In genomic region chr4:185457136-185457535, GRCh38 we compare ENCODE assay signal across 22 cellular contexts. TPM values are rescaled to one million over a fixed set of nuclear protein-coding genes. Genes with fewer than 3 reads are reported as not detected.
DNase-seq lines count a peak whose midpoint lies in the region; ATAC-seq and TF ChIP-seq lines count a peak whose summit lies in the region.
"Had no signal": no experiment of that assay in that cellular context is flagged by ENCODE, and none has a peak within 500 bp of the region (broad histone marks: within the 10 kb centered on the region; RNA-seq: fewer than 3 reads in every experiment).

No MANE protein-coding gene starts in this region.

- no peak for TF ChIP-seq CTCF in WTC11 (IDR thresholded peaks at IDR 0.05)
- no peak for TF ChIP-seq CTCF in neural progenitor cell (IDR thresholded peaks at IDR 0.05)
- TF ChIP-seq CTCF in CD14-positive monocyte (IDR thresholded peaks at IDR 0.05), result no peak

- H2AFZ ChIP-seq in neural progenitor cell (replicated peaks), result peak overlapping the region; percentile 52

- H3K79me2 ChIP-seq in neural progenitor cell (ENCODE audit: low read depth), result no peaks in the 10 kb centered on the region

- no peak overlapping the region for H3K9ac ChIP-seq in neural progenitor cell
- H3K9ac ChIP-seq: BLaER1 treated with 17β-estradiol and CSF1 and Interleukin-3, amounts not matched to agents 10 nM and 100 nM had no signal

- H3K27me3 Mint-ChIP-seq in WTC11 (ENCODE audit: low read depth) (no peaks in the 10 kb centered on the region), neural progenitor cell (ENCODE audit: insufficient read depth, low read depth) (peaks cover 3% of the 10 kb centered on the region), CD14-positive monocyte (ENCODE audit: low read depth in 3 of 3) (peaks cover 11 to 38% (median 19%) of the 10 kb centered on the region in 3 donors)
- peaks cover 15 to 46% of the 10 kb centered on the region in 2 donors for H3K27me3 Mint-ChIP-seq in stimulated activated naive B cell treated with anti-CD40 and anti-IgM and Interleukin-4, amounts not matched to agents 10 μg/mL and 1 μg/mL and 100 μg/mL, for 72 hours
- H3K27me3 Mint-ChIP-seq: brain had no signal

- peak overlapping the region; percentile 16 for H3K4me2 ChIP-seq in neural progenitor cell
- H3K4me2 ChIP-seq: BLaER1 treated with 17β-estradiol and CSF1 and Interleukin-3, amounts not matched to agents 10 nM and 100 nM had no signal

- H3K4me3 ChIP-seq in neural progenitor cell, result no peak overlapping the region
- H3K4me3 ChIP-seq: BLaER1 treated with 17β-estradiol and CSF1 and Interleukin-3, amounts not matched to agents 10 nM and 100 nM; left lung; mucosa of descending colon; thoracic aorta had no signal

- H3F3A ChIP-seq in neural progenitor cell (ENCODE audit: low read depth), result no peaks in the 10 kb centered on the region

- peak; percentile 96 for ATAC-seq in WTC11
- ATAC-seq in HG03442 (IDR thresholded peaks at IDR 0.05; ENCODE audit: unreplicated experiment), result no peak
- no peak for ATAC-seq in stimulated activated naive B cell treated with anti-CD40 and anti-IgM and Interleukin-4, amounts not matched to agents 10 μg/mL and 1 μg/mL and 100 μg/mL, for 72 hours (replicated peaks)
- ATAC-seq: activated CD4-positive, CD25-positive, alpha-beta regulatory T cell treated with anti-CD3 and anti-CD28 coated beads, Interleukin-2, amount 50 U/mL, for 24 hours; left lung; mucosa of descending colon had no signal

- H3K4me3 Mint-ChIP-seq in WTC11 (no peak overlapping the region), neural progenitor cell (no peak overlapping the region), CD14-positive monocyte (no peak overlapping the region)
- H3K4me3 Mint-ChIP-seq in stimulated activated naive B cell treated with anti-CD40 and anti-IgM and Interleukin-4, amounts not matched to agents 10 μg/mL and 1 μg/mL and 100 μg/mL, for 72 hours, result no peak overlapping the region
- H3K4me3 Mint-ChIP-seq: activated naive CD8-positive, alpha-beta T cell treated with anti-CD3 and anti-CD28 coated beads, Interleukin-2, amount 10 ng/mL, durations not matched to agents 7 days and 5 days; brain; T-helper 1 cell treated with Interleukin-12 subunit alpha and Interleukin-12 subunit beta and Interleukin-4 antibody, amounts not matched to agents 30 μg/mL and 1 μg/mL, for 36 hours had no signal

- peaks cover 8% of the 10 kb centered on the region for H3K4me1 Mint-ChIP-seq in WTC11
- no peaks in the 10 kb centered on the region for H3K4me1 Mint-ChIP-seq in neural progenitor cell
- no peaks in the 10 kb centered on the region for H3K4me1 Mint-ChIP-seq in CD14-positive monocyte
- no peaks in the 10 kb centered on the region for H3K4me1 Mint-ChIP-seq in stimulated activated naive B cell treated with anti-CD40 and anti-IgM and Interleukin-4, amounts not matched to agents 10 μg/mL and 1 μg/mL and 100 μg/mL, for 72 hours
- H3K4me1 Mint-ChIP-seq: activated naive CD8-positive, alpha-beta T cell treated with anti-CD3 and anti-CD28 coated beads, Interleukin-2, amount 10 ng/mL, durations not matched to agents 7 days and 5 days had no signal

- no peaks in the 10 kb centered on the region for H3K9me3 ChIP-seq in neural progenitor cell (ENCODE audit: low read depth)
- H3K9me3 ChIP-seq: BLaER1 treated with 17β-estradiol and CSF1 and Interleukin-3, amounts not matched to agents 10 nM and 100 nM; left lung; mucosa of descending colon; thoracic aorta had no signal

- H3K36me3 Mint-ChIP-seq in WTC11 (no peaks in the 10 kb centered on the region), neural progenitor cell (no peaks in the 10 kb centered on the region), CD14-positive monocyte (no peaks in the 10 kb centered on the region)
- no peaks in the 10 kb centered on the region for H3K36me3 Mint-ChIP-seq in stimulated activated naive B cell treated with anti-CD40 and anti-IgM and Interleukin-4, amounts not matched to agents 10 μg/mL and 1 μg/mL and 100 μg/mL, for 72 hours
- H3K36me3 Mint-ChIP-seq: activated naive CD8-positive, alpha-beta T cell treated with anti-CD3 and anti-CD28 coated beads, Interleukin-2, amount 10 ng/mL, durations not matched to agents 7 days and 5 days; brain had no signal

- H3K36me3 ChIP-seq in neural progenitor cell, result no peaks in the 10 kb centered on the region
- H3K36me3 ChIP-seq: BLaER1 treated with 17β-estradiol and CSF1 and Interleukin-3, amounts not matched to agents 10 nM and 100 nM; left lung; thoracic aorta had no signal

- DNase-seq in NCI-H1105 treated with DMSO at 0.1 percent for 48 hours (lab: John Stamatoyannopoulos, UW) (peak; percentile 2), NCI-H1105 (lab: John Stamatoyannopoulos, UW) (no peak), NCI-H2029 treated with DMSO at 0.1 percent for 48 hours (lab: John Stamatoyannopoulos, UW) (peak; percentile 40), WTC11 (ENCODE audit: low spot score) (no peak), neural progenitor cell (ENCODE audit: low spot score) (peak; percentile 23), CD14-positive monocyte (ENCODE audit: low spot score) (no peak)
- DNase-seq in stimulated activated naive B cell treated with anti-CD40 and anti-IgM and Interleukin-4, amounts not matched to agents 10 μg/mL and 1 μg/mL and 100 μg/mL, for 72 hours, result no peak
- DNase-seq: 8988T; activated naive CD8-positive, alpha-beta T cell treated with anti-CD3 and anti-CD28 coated beads, Interleukin-2, amount 10 ng/mL, durations not matched to agents 7 days and 5 days; DMS79 treated with DMSO at 0.1 percent for 48 hours; left lung; mucosa of descending colon; NCI-H226; retina; SHP77 had no signal

- H3K27ac ChIP-seq in neural progenitor cell, result no peak overlapping the region
- H3K27ac ChIP-seq: BLaER1 treated with 17β-estradiol and CSF1 and Interleukin-3, amounts not matched to agents 10 nM and 100 nM; left lung; thoracic aorta had no signal

- POLR2A ChIA-PET in WTC11 (lab: Charles Lee), result no interaction called here

- intact Hi-C loops in CD14-positive monocyte (cut with micrococcal nuclease), result no loop called here

- no peaks in the 10 kb centered on the region for H3K27me3 ChIP-seq in neural progenitor cell
- H3K27me3 ChIP-seq: BLaER1 treated with 17β-estradiol and CSF1 and Interleukin-3, amounts not matched to agents 10 nM and 100 nM; left lung had no signal

- H3K9me3 Mint-ChIP-seq in WTC11 (no peaks in the 10 kb centered on the region), neural progenitor cell (no peaks in the 10 kb centered on the region), CD14-positive monocyte (no peaks in the 10 kb centered on the region)
- H3K9me3 Mint-ChIP-seq in stimulated activated naive B cell treated with anti-CD40 and anti-IgM and Interleukin-4, amounts not matched to agents 10 μg/mL and 1 μg/mL and 100 μg/mL, for 72 hours, result no peaks in the 10 kb centered on the region
- H3K9me3 Mint-ChIP-seq: activated naive CD8-positive, alpha-beta T cell treated with anti-CD3 and anti-CD28 coated beads, Interleukin-2, amount 10 ng/mL, durations not matched to agents 7 days and 5 days; brain; T-helper 1 cell treated with Interleukin-12 subunit alpha and Interleukin-12 subunit beta and Interleukin-4 antibody, amounts not matched to agents 30 μg/mL and 1 μg/mL, for 36 hours had no signal

- CTCF ChIA-PET in WTC11 (lab: Charles Lee), result interaction anchor here (0.6 to 1.3 kb wide), 9 partner anchors 13 to 581 kb away, joined by 3 to 5 read pairs (median 3); no protein-coding TSS in a partner anchor

- H3K4me1 ChIP-seq in neural progenitor cell, result peaks cover 10% of the 10 kb centered on the region
- H3K4me1 ChIP-seq: BLaER1 treated with 17β-estradiol and CSF1 and Interleukin-3, amounts not matched to agents 10 nM and 100 nM; left lung had no signal

- no peak overlapping the region for H3K27ac Mint-ChIP-seq in WTC11
- H3K27ac Mint-ChIP-seq in neural progenitor cell, result no peak overlapping the region
- H3K27ac Mint-ChIP-seq in CD14-positive monocyte, result no peak overlapping the region
- no peak overlapping the region for H3K27ac Mint-ChIP-seq in stimulated activated naive B cell treated with anti-CD40 and anti-IgM and Interleukin-4, amounts not matched to agents 10 μg/mL and 1 μg/mL and 100 μg/mL, for 72 hours
- H3K27ac Mint-ChIP-seq: activated naive CD8-positive, alpha-beta T cell treated with anti-CD3 and anti-CD28 coated beads, Interleukin-2, amount 10 ng/mL, durations not matched to agents 7 days and 5 days; brain; T-helper 1 cell treated with Interleukin-12 subunit alpha and Interleukin-12 subunit beta and Interleukin-4 antibody, amounts not matched to agents 30 μg/mL and 1 μg/mL, for 36 hours had no signal

- no peaks in the 10 kb centered on the region for H4K20me1 ChIP-seq in neural progenitor cell (ENCODE audit: low read depth)
- H4K20me1 ChIP-seq: BLaER1 treated with 17β-estradiol and CSF1 and Interleukin-3, amounts not matched to agents 10 nM and 100 nM had no signal

TF ChIP-seq in WTC11, 78 proteins besides CTCF, POLR2A, EP300 and RAD21 (continues in another document):
- no peak for TF ChIP-seq ZSCAN18 (CRISPR knock-in tag; IDR thresholded peaks at IDR 0.05)

RNA-seq across cellular contexts. Expression of gene CCDC110, which starts 14.4 kb away (rescaled TPM):
- total RNA-seq in WTC11 (2021) (2.1 to 2.9 TPM (median 2.2 TPM) in 3 replicates), neural progenitor cell (ENCODE audit: low replicate concordance) (0.93 and 2.0 TPM in 2 replicates)
- not detected for polyA plus RNA-seq in CD14-positive monocyte
- total RNA-seq: activated CD8-positive, alpha-beta memory T cell treated with anti-CD3 and anti-CD28 coated beads for 36 hours had no signal

RNA-seq across cellular contexts. Expression of gene UFSP2, which starts 31.4 kb away (rescaled TPM):
- total RNA-seq in WTC11 (2021) (29.6 to 33.0 TPM (median 30.8 TPM) in 3 replicates), neural progenitor cell (ENCODE audit: low replicate concordance) (43.0 and 56.9 TPM in 2 replicates)
- polyA plus RNA-seq in CD14-positive monocyte, result 10 to 100 TPM; 13.8 to 23.5 TPM

Comparison
In these comparisons a context has a peak if more than half of its experiments do, and no peak if none do; other contexts are left out.
1. DNase-seq: peak in NCI-H1105 treated with DMSO at 0.1 percent for 48 hours (single experiment), NCI-H2029 treated with DMSO at 0.1 percent for 48 hours (single experiment) and neural progenitor cell (single experiment); none in NCI-H1105 (single experiment), WTC11 (single experiment), CD14-positive monocyte (single experiment) and stimulated activated naive B cell treated with anti-CD40 and anti-IgM and Interleukin-4, amounts not matched to agents 10 μg/mL and 1 μg/mL and 100 μg/mL, for 72 hours (single experiment).